ENCODE assay signal across 26 cellular contexts in the genomic region with DNA sequence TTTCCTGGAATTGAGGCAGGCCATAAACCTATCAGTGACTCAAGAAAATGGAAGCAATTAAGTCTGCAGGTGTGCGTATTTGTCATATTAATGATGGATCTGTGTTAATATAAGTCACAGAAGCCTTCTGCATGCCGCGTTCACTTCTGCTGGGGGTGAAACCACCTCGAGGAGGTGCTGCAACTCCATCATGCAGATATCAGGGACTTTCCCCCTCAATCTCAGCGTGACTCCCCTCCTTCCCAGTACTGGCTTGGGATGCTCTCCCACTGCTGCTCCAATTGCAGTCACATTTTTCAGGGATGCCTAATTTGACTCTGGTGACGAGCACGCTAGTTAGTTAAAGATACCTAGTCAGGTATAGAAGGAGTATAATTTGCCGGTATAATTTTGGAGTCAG.
"Had no signal": no experiment of that assay in that cellular context is flagged by ENCODE, and none has a peak within 500 bp of the region (broad histone marks: within the 10 kb centered on the region; RNA-seq: fewer than 3 reads in every experiment).

No MANE protein-coding gene starts in this region.

- H3K9ac ChIP-seq: parathyroid adenoma had no signal

- ATAC-seq: esophagus mucosa; gastroesophageal sphincter; left ventricle myocardium superior; lower lobe of right lung; natural killer cell treated with Interleukin-12 subunit alpha and Interleukin-12 subunit beta and Interleukin-15 and Interleukin-18, amount 100 ng/mL, for 72 hours; right lobe of liver; stimulated activated naive CD8-positive, alpha-beta T cell treated with anti-CD3 and anti-CD28 coated beads, Interleukin-15, amount 100 ng/mL, for 72 hours; upper lobe of right lung had no signal

- H2AFZ ChIP-seq: parathyroid adenoma had no signal

- H3K4me1 Mint-ChIP-seq: immature natural killer cell; naive B cell; stimulated activated naive CD8-positive, alpha-beta T cell treated with anti-CD3 and anti-CD28 coated beads, Interleukin-15, amount 100 ng/mL, for 72 hours had no signal

- H3K4me1 ChIP-seq: gastroesophageal sphincter, lower lobe of right lung, parathyroid adenoma, right lobe of liver, suprapubic skin, transverse colon, upper lobe of right lung, uterus had no signal

- H3K27ac ChIP-seq: gastroesophageal sphincter, lower lobe of right lung, parathyroid adenoma, right lobe of liver, suprapubic skin, transverse colon, upper lobe of right lung, uterus had no signal

- H3K4me3 ChIP-seq: dorsolateral prefrontal cortex, gastroesophageal sphincter, lower lobe of right lung, right lobe of liver, suprapubic skin, transverse colon, upper lobe of right lung, uterus had no signal

- H3K27ac Mint-ChIP-seq: immature natural killer cell; naive B cell; natural killer cell treated with Interleukin-12 subunit alpha and Interleukin-12 subunit beta and Interleukin-15 and Interleukin-18, amount 100 ng/mL, for 72 hours; progenitor cell of endocrine pancreas; stimulated activated naive CD8-positive, alpha-beta T cell treated with anti-CD3 and anti-CD28 coated beads, Interleukin-15, amount 100 ng/mL, for 72 hours had no signal

- H3K36me3 Mint-ChIP-seq: immature natural killer cell; naive B cell; natural killer cell treated with Interleukin-12 subunit alpha and Interleukin-12 subunit beta and Interleukin-15 and Interleukin-18, amount 100 ng/mL, for 72 hours had no signal

- FAIRE-seq: colon, small intestine had no signal

- H3K79me2 ChIP-seq: parathyroid adenoma had no signal

- H3K9me3 ChIP-seq: gastroesophageal sphincter, lower lobe of right lung, right lobe of liver, suprapubic skin, transverse colon, upper lobe of right lung, uterus had no signal

- DNase-seq: dorsolateral prefrontal cortex; effector CD4-positive, alpha-beta T cell; glutamatergic neuron; hypothalamus; immature natural killer cell; islet precursor cell; left ventricle myocardium superior; lower lobe of right lung; naive B cell; right lobe of liver; small intestine; stimulated activated CD4-positive, alpha-beta T cell treated with anti-CD3 and anti-CD28 coated beads, Interleukin-15, amount 100 ng/mL, for 24 hours; stimulated activated CD4-positive, alpha-beta T cell treated with anti-CD3 and anti-CD28 coated beads, Interleukin-2, amount 100 ng/mL, for 48 hours; stimulated activated naive CD4-positive, alpha-beta T cell; stimulated activated naive CD8-positive, alpha-beta T cell treated with anti-CD3 and anti-CD28 coated beads, Interleukin-15, amount 100 ng/mL, for 72 hours; transverse colon; upper lobe of right lung; uterus had no signal

- H3K4me3 Mint-ChIP-seq: immature natural killer cell; naive B cell; natural killer cell treated with Interleukin-12 subunit alpha and Interleukin-12 subunit beta and Interleukin-15 and Interleukin-18, amount 100 ng/mL, for 72 hours; neural crest cell; stimulated activated naive CD8-positive, alpha-beta T cell treated with anti-CD3 and anti-CD28 coated beads, Interleukin-15, amount 100 ng/mL, for 72 hours had no signal

- H3K27me3 ChIP-seq: dorsolateral prefrontal cortex, gastroesophageal sphincter, right lobe of liver, suprapubic skin, transverse colon, upper lobe of right lung, uterus had no signal

- H3K36me3 ChIP-seq: gastroesophageal sphincter, lower lobe of right lung, right lobe of liver, suprapubic skin, transverse colon, upper lobe of right lung, uterus had no signal
